Comparison of ENCODE assay signal across 1 cellular context in the genomic region with DNA sequence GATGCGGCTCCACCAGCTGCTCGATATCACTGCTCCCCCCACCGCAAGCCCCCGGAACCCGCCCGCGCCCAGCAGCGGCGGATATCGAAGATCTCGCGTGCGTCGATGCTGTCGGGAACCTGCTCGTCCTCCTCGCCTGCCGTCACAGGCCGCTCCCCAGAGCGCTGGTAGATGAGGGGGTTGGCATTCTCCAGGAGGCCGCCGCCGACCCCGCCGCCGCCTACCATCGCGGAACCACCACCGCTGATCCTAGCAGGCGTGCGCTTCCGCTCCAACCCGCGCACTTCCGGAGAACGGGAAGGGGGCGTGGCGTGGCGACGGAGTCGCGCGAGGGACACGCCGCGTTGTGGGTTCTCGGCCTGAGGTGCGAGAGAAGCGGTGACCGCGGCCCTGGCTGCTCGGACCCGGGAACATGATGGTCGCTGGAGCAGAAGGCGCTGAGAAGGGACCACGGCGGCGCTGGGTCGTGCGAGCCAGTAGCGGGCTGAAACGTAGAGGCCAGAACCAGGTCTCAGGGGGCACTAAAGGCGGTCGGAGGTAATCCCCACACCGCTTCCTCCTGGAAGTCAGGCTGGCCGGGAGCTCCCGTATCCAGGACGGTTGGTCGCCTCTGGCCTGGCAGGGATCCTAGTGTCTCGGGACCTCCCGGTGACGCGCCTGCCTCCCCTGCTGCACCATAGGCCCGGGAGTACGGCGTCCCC.
TF ChIP-seq lines count a peak whose summit lies in the region.

Gene CIAO2B (minus strand): TSS at position 265 of the 701 bp plus-strand sequence. CDS start 38 bp downstream, at position 227.

TF ChIP-seq in HEK293, 187 proteins besides CTCF, POLR2A, EP300 and RAD21 (continued from another document and continues in another):
- 0 out of 2 replicates have a peak, but pooled peaks have one; percentile 28 for TF ChIP-seq ZBTB10 (tag by site-specific recombination; IDR thresholded peaks at IDR 0.05)
- TF ChIP-seq KLF8 (tag by site-specific recombination; IDR thresholded peaks at IDR 0.05): peak; percentile 54; the same call in 1 of the 2 replicates
- peak; percentile 81 for TF ChIP-seq SP3 (tag by site-specific recombination; IDR thresholded peaks at IDR 0.05)
- peak; percentile 48; the same call in 1 of the 2 replicates for TF ChIP-seq ZBTB48 (tag by site-specific recombination; IDR thresholded peaks at IDR 0.05)
- TF ChIP-seq ZNF692 (tag by site-specific recombination; IDR thresholded peaks at IDR 0.05): peak; percentile 78
- TF ChIP-seq, protein P1, sequence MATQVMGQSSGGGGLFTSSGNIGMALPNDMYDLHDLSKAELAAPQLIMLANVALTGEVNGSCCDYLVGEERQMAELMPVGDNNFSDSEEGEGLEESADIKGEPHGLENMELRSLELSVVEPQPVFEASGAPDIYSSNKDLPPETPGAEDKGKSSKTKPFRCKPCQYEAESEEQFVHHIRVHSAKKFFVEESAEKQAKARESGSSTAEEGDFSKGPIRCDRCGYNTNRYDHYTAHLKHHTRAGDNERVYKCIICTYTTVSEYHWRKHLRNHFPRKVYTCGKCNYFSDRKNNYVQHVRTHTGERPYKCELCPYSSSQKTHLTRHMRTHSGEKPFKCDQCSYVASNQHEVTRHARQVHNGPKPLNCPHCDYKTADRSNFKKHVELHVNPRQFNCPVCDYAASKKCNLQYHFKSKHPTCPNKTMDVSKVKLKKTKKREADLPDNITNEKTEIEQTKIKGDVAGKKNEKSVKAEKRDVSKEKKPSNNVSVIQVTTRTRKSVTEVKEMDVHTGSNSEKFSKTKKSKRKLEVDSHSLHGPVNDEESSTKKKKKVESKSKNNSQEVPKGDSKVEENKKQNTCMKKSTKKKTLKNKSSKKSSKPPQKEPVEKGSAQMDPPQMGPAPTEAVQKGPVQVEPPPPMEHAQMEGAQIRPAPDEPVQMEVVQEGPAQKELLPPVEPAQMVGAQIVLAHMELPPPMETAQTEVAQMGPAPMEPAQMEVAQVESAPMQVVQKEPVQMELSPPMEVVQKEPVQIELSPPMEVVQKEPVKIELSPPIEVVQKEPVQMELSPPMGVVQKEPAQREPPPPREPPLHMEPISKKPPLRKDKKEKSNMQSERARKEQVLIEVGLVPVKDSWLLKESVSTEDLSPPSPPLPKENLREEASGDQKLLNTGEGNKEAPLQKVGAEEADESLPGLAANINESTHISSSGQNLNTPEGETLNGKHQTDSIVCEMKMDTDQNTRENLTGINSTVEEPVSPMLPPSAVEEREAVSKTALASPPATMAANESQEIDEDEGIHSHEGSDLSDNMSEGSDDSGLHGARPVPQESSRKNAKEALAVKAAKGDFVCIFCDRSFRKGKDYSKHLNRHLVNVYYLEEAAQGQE (tag by site-specific recombination; IDR thresholded peaks at IDR 0.05): no peak
- TF ChIP-seq ZNF580 (tag by site-specific recombination; IDR thresholded peaks at IDR 0.05): peak; percentile 91
- peak; percentile 91 for TF ChIP-seq OVOL3 (tag by site-specific recombination; IDR thresholded peaks at IDR 0.05)
- peak; percentile 91 for TF ChIP-seq ZBTB26 (tag by site-specific recombination; optimal IDR thresholded peaks at IDR 0.05)
- peak; percentile 64 for TF ChIP-seq PRDM10 (tag by site-specific recombination; IDR thresholded peaks at IDR 0.05)
- TF ChIP-seq, protein P2, sequence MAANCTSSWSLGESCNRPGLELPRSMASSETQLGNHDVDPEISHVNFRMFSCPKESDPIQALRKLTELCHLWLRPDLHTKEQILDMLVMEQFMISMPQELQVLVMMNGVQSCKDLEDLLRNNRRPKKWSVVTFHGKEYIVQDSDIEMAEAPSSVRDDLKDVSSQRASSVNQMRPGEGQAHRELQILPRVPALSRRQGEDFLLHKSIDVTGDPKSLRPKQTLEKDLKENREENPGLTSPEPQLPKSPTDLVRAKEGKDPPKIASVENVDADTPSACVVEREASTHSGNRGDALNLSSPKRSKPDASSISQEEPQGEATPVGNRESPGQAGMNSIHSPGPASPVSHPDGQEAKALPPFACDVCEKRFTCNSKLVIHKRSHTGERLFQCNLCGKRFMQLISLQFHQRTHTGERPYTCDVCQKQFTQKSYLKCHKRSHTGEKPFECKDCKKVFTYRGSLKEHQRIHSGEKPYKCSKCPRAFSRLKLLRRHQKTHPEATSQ (tag by site-specific recombination; IDR thresholded peaks at IDR 0.05): 0 out of 2 replicates have a peak, but pooled peaks have one; percentile 20
- no peak for TF ChIP-seq TCF7L2 (IDR thresholded peaks at IDR 0.05; ENCODE audit: borderline replicate concordance, low read depth, low read length)
- peak; percentile 78 for TF ChIP-seq ZNF660 (tag by site-specific recombination; IDR thresholded peaks at IDR 0.05)
- TF ChIP-seq ZBTB17 (tag by site-specific recombination; IDR thresholded peaks at IDR 0.05): peak; percentile 71; the same call in 1 of the 2 replicates
- no peak for TF ChIP-seq OSR2 (tag by site-specific recombination; IDR thresholded peaks at IDR 0.05)
- no peak for TF ChIP-seq ZFP37 (tag by site-specific recombination; IDR thresholded peaks at IDR 0.05)
- peak; percentile 50; the same call in 1 of the 2 replicates for TF ChIP-seq ZNF561 (tag by site-specific recombination; IDR thresholded peaks at IDR 0.05; ENCODE audit: borderline replicate concordance)
- TF ChIP-seq ATF2 (tag by site-specific recombination; IDR thresholded peaks at IDR 0.05; ENCODE audit: low read depth): no peak
- TF ChIP-seq, protein P3, sequence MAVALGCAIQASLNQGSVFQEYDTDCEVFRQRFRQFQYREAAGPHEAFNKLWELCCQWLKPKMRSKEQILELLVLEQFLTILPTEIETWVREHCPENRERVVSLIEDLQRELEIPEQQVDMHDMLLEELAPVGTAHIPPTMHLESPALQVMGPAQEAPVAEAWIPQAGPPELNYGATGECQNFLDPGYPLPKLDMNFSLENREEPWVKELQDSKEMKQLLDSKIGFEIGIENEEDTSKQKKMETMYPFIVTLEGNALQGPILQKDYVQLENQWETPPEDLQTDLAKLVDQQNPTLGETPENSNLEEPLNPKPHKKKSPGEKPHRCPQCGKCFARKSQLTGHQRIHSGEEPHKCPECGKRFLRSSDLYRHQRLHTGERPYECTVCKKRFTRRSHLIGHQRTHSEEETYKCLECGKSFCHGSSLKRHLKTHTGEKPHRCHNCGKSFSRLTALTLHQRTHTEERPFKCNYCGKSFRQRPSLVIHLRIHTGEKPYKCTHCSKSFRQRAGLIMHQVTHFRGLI (tag by site-specific recombination; IDR thresholded peaks at IDR 0.05): 0 out of 2 replicates have a peak, but pooled peaks have one; percentile 25
- TF ChIP-seq ZNF24 (tag by site-specific recombination; IDR thresholded peaks at IDR 0.05): no peak
